Comparison of ENCODE assay signal across 20 cellular contexts in genomic region chr20:47465335-47466090, GRCh38. TPM values are rescaled to one million over a fixed set of nuclear protein-coding genes. Genes with fewer than 3 reads are reported as not detected.
DNase-seq lines count a peak whose midpoint lies in the region; ATAC-seq and TF ChIP-seq lines count a peak whose summit lies in the region.
"Had no signal": no experiment of that assay in that cellular context is flagged by ENCODE, and none has a peak within 500 bp of the region (broad histone marks: within the 10 kb centered on the region; RNA-seq: fewer than 3 reads in every experiment).

No MANE protein-coding gene starts in this region.

- POLR2A ChIA-PET in MCF 10A (lab: Yijun Ruan, JAX) = interaction anchor here (1.1 to 6.4 kb wide), 8 partner anchors 11 to 107 kb away, joined by 3 to 70 read pairs (median 41); partner anchors contain the start of gene NCOA3
- POLR2A ChIA-PET in A673 (lab: Charles Lee; ENCODE audit: low non-redundant PET) = no interaction called here

- H3K9ac ChIP-seq in adipocyte (ENCODE audit: low read length) = peak overlapping the region; percentile 46
- H3K9ac ChIP-seq: BLaER1 had no signal

- whole genome bisulfite sequencing in upper lobe of left lung, 2 donors = 93 to 94% methylated on average over 16 of the region's 16 CpGs

- H3K36me3 Mint-ChIP-seq in MCF 10A (ENCODE audit: insufficient read depth, unreplicated experiment) (no peaks in the 10 kb centered on the region), naive B cell (no peaks in the 10 kb centered on the region)

- H3K27me3 Mint-ChIP-seq in MCF 10A (ENCODE audit: insufficient read depth, unreplicated experiment) = no peaks in the 10 kb centered on the region
- no peaks in the 10 kb centered on the region for H3K27me3 Mint-ChIP-seq in naive B cell

- no peak for DNase-seq in MCF 10A (ENCODE audit: unreplicated experiment)
- DNase-seq in breast epithelium (ENCODE audit: low spot score in 2 of 2) = no peak
- no peak for DNase-seq in adipocyte (ENCODE audit: low read depth)
- DNase-seq in naive B cell = no peak
- peak in 1 of 2 donors; percentile 39 for DNase-seq in upper lobe of left lung
- DNase-seq in EL = no peak
- no peak for DNase-seq in activated effector memory CD4-positive, alpha-beta T cell treated with Interleukin-2 at 50 U/mL for 16 hours
- no peak for DNase-seq in A673 (ENCODE audit: low spot score)
- DNase-seq: activated CD4-positive, alpha-beta T cell treated with anti-CD3 and anti-CD28 coated beads, Interleukin-2, amount 50 U/mL, for 4 hours; activated naive CD4-positive, alpha-beta T cell treated with anti-CD3 and anti-CD28 coated beads for 36 hours; activated T-cell treated with anti-CD3 and anti-CD28 coated beads for 4 hours; DMS 273 treated with DMSO at 0.1 percent for 48 hours; hypothalamus; NCI-H146; RPMI8226; sigmoid colon; stimulated activated CD4-positive, alpha-beta T cell treated with anti-CD3 and anti-CD28 coated beads, Interleukin-2, amount 100 ng/mL, for 24 hours had no signal

- no peak for TF ChIP-seq POLR2A in breast epithelium (IDR thresholded peaks at IDR 0.05)
- no peak for TF ChIP-seq POLR2A in upper lobe of left lung (IDR thresholded peaks at IDR 0.05)

- H3K27ac Mint-ChIP-seq in MCF 10A (ENCODE audit: low read depth, unreplicated experiment) (peak overlapping the region; percentile 72), naive B cell (peak overlapping the region in 5 of 6 donors; percentile 42 to 92 (median 58))
- H3K27ac Mint-ChIP-seq: activated naive CD4-positive, alpha-beta T cell treated with anti-CD3 and anti-CD28 coated beads for 36 hours had no signal

- peak overlapping the region; percentile 51 for H3K4me3 Mint-ChIP-seq in MCF 10A (ENCODE audit: unreplicated experiment)
- no peak overlapping the region for H3K4me3 Mint-ChIP-seq in naive B cell
- H3K4me3 Mint-ChIP-seq: activated naive CD4-positive, alpha-beta T cell treated with anti-CD3 and anti-CD28 coated beads for 36 hours had no signal

- H3K9me3 Mint-ChIP-seq in MCF 10A (ENCODE audit: unreplicated experiment) = no peaks in the 10 kb centered on the region
- no peaks in the 10 kb centered on the region for H3K9me3 Mint-ChIP-seq in naive B cell
- H3K9me3 Mint-ChIP-seq: activated naive CD4-positive, alpha-beta T cell treated with anti-CD3 and anti-CD28 coated beads for 36 hours had no signal

- H3K27me3 ChIP-seq in breast epithelium (no peaks in the 10 kb centered on the region), adipocyte (replicated peaks; ENCODE audit: control insufficient read depth, insufficient read depth, low read length) (no peaks in the 10 kb centered on the region), upper lobe of left lung (no peaks in the 10 kb centered on the region), A673 (replicated peaks; ENCODE audit: insufficient read depth, low read depth, low read length, poor library complexity) (no peaks in the 10 kb centered on the region)
- H3K27me3 ChIP-seq: BLaER1, neutrophil, sigmoid colon had no signal

- H3K27ac ChIP-seq in breast epithelium (no peak overlapping the region), upper lobe of left lung (peak overlapping the region; percentile 1 to 69 (median 64)), A673 (ENCODE audit: low read depth, low read length, poor library complexity, severe bottlenecking) (no peak overlapping the region)
- H3K27ac ChIP-seq: 22Rv1, BLaER1, neutrophil had no signal

- intact Hi-C loops in MCF 10A (cut with micrococcal nuclease) (loop anchor here (2.0 kb wide), 2 partner anchors 147 to 155 kb away; no protein-coding TSS in a partner anchor), breast epithelium (cut with DNase I; ENCODE audit: low total_unique reads) (no loop called here), A673 (cut with micrococcal nuclease; ENCODE audit: unreplicated experiment) (no loop called here)

- H3K4me1 ChIP-seq in breast epithelium (peaks cover 0 to 6% of the 10 kb centered on the region in 2 donors), adipocyte (ENCODE audit: control insufficient read depth, insufficient read depth, low read length) (peaks cover 27% of the 10 kb centered on the region), upper lobe of left lung (peaks cover 10 to 27% (median 16%) of the 10 kb centered on the region in 4 donors), A673 (ENCODE audit: insufficient read depth, low read length, poor library complexity, severe bottlenecking) (peaks cover 13% of the 10 kb centered on the region)
- H3K4me1 ChIP-seq: sigmoid colon had no signal

- H3K9me3 ChIP-seq in breast epithelium (no peaks in the 10 kb centered on the region), adipocyte (ENCODE audit: control insufficient read depth, low read length) (no peaks in the 10 kb centered on the region), upper lobe of left lung (no peaks in the 10 kb centered on the region), A673 (ENCODE audit: low read depth, low read length, poor library complexity, severe bottlenecking) (no peaks in the 10 kb centered on the region)
- H3K9me3 ChIP-seq: BLaER1, neutrophil, sigmoid colon had no signal

- H3K4me3 ChIP-seq in breast epithelium = no peak overlapping the region
- H3K4me3 ChIP-seq in adipocyte (ENCODE audit: low read length) = no peak overlapping the region
- no peak overlapping the region for H3K4me3 ChIP-seq in upper lobe of left lung
- H3K4me3 ChIP-seq in A673 (ENCODE audit: low read depth, low read length, poor library complexity, severe bottlenecking) = no peak overlapping the region
- H3K4me3 ChIP-seq: BLaER1, sigmoid colon had no signal

- CTCF ChIA-PET in MCF 10A (lab: Yijun Ruan, JAX) = interaction anchor here (0.6 kb wide), 3 partner anchors 149 to 233 kb away, joined by 3 to 5 read pairs (median 3); no protein-coding TSS in a partner anchor
- CTCF ChIA-PET in A673 (lab: Charles Lee) = no interaction called here

- BruUV-seq in MCF 10A (replicated peaks; lab: Mats Ljungman, UMichigan) = no TSS peak
- no TSS peak for BruUV-seq in A673 (replicated peaks; lab: Mats Ljungman, UMichigan)

- no peak for TF ChIP-seq CTCF in MCF 10A (IDR thresholded peaks at IDR 0.05; ENCODE audit: unreplicated experiment)
- no peak for TF ChIP-seq CTCF in breast epithelium (IDR thresholded peaks at IDR 0.05)
- TF ChIP-seq CTCF in upper lobe of left lung (IDR thresholded peaks at IDR 0.05) = no peak
- TF ChIP-seq CTCF in A673 (conservative IDR thresholded peaks at IDR 0.05; ENCODE audit: low read depth, low read length) = no peak

- H3K36me3 ChIP-seq in breast epithelium (no peaks in the 10 kb centered on the region), adipocyte (ENCODE audit: control insufficient read depth, insufficient read depth, low read length, severe bottlenecking) (no peaks in the 10 kb centered on the region), upper lobe of left lung (no peaks in the 10 kb centered on the region), A673 (ENCODE audit: insufficient read depth, low read length, poor library complexity, severe bottlenecking) (no peaks in the 10 kb centered on the region)
- H3K36me3 ChIP-seq: BLaER1, neutrophil, sigmoid colon had no signal

- ATAC-seq in naive B cell (ENCODE audit: low read depth in 2 of 2) = no peak
- no peak for ATAC-seq in upper lobe of left lung (ENCODE audit: low FRiP score in 2 of 2)

- H3K4me1 Mint-ChIP-seq in MCF 10A (ENCODE audit: insufficient read depth, unreplicated experiment) (peaks cover 31% of the 10 kb centered on the region), naive B cell (peaks cover 21 to 45% (median 28%) of the 10 kb centered on the region in 3 donors)

- no peak for TF ChIP-seq EP300 in upper lobe of left lung (IDR thresholded peaks at IDR 0.05)

RNA-seq across cellular contexts. Expression of gene NCOA3, which starts 36.2 kb away (rescaled TPM):
- total RNA-seq in MCF 10A (2022) = 61.4 and 68.6 TPM in 2 replicates
- 10 to 100 TPM; 40.6 to 57.1 (median 45.1) TPM for total RNA-seq in breast epithelium
- polyA plus RNA-seq in naive B cell (ENCODE audit: low read depth in 6 of 6) = 10 to 100 TPM; 22.7 to 70.9 (median 54.1) TPM
- total RNA-seq in upper lobe of left lung = 10 to 100 TPM; 27.9 to 54.7 (median 38.9) TPM
- 26.2 and 26.8 TPM in 2 replicates for total RNA-seq in A673 (2021)

Comparison
In these comparisons a context has a peak if more than half of its experiments do, and no peak if none do; other contexts are left out.
1. H3K27ac ChIP-seq: peak in upper lobe of left lung (4 of 4); none in breast epithelium (0 of 2) and A673 (single experiment).